16 cellular contexts compared by ENCODE assay signal in the genomic region with DNA sequence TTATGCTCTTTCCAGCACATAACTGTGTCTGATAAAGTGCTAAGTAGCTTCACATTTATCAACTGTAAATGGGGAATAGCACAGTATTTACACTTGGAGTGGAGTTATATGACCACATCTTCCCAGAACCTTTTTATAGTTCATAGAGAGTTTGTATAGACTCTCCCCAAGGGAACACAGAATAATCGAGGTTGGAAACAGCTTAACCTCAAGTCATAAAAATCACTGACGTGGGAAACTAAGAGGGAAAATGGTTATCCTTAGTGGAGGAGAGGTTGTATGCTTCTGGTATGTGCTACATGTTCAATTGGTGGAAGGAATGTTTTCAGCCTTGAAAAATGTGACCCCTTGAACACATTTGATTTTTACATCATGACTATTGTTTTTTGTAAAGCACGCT.
DNase-seq lines count a peak whose midpoint lies in the region; ATAC-seq, FAIRE-seq and TF ChIP-seq lines count a peak whose summit lies in the region.
"Had no signal": no experiment of that assay in that cellular context is flagged by ENCODE, and none has a peak within 500 bp of the region (broad histone marks: within the 10 kb centered on the region; RNA-seq: fewer than 3 reads in every experiment).

No MANE protein-coding gene starts in this region.

- H3K4me3 ChIP-seq in left ventricle myocardium inferior (no peak overlapping the region), psoas muscle (no peak overlapping the region), Caco-2 (ENCODE audit: low read depth, low read length) (no peak overlapping the region)
- H3K4me3 ChIP-seq: BLaER1, GM12878 had no signal

- intact Hi-C loops in left ventricle myocardium inferior (cut with micrococcal nuclease), result no loop called here
- intact Hi-C loops in Right ventricle myocardium inferior (cut with DNase I), result no loop called here
- intact Hi-C loops in psoas muscle (cut with DNase I), result loop anchor here in 1 of 2 donors (5.0 kb wide), 1 partner anchor 76 kb away; no protein-coding TSS in a partner anchor
- intact Hi-C loops in Caco-2 (cut with micrococcal nuclease; ENCODE audit: unreplicated experiment), result no loop called here

- DNase-seq in left ventricle myocardium inferior (no peak), Right ventricle myocardium inferior (ENCODE audit: missing footprints) (no peak), kidney tubule cell (ENCODE audit: low spot score) (peak; percentile 30), psoas muscle (no peak), CD1c-positive myeloid dendritic cell (ENCODE audit: extremely low spot score) (no peak), Caco-2 (no peak), urothelium cell line (ENCODE audit: low spot score) (no peak), NOMO-1 (lab: John Stamatoyannopoulos, UW; ENCODE audit: unreplicated experiment in 2 of 2) (no peak)
- DNase-seq: 8988T; AML-193; CD4-positive, CD25-positive, alpha-beta regulatory T cell; DMS79; HCEC 1CT had no signal

- H3K27ac Mint-ChIP-seq in Caco-2 (ENCODE audit: unreplicated experiment), result no peak overlapping the region
- H3K27ac Mint-ChIP-seq: CD4-positive, CD25-positive, alpha-beta regulatory T cell had no signal

- H3K4me1 ChIP-seq in left ventricle myocardium inferior (no peaks in the 10 kb centered on the region), psoas muscle (peaks cover 38% of the 10 kb centered on the region), Caco-2 (no peaks in the 10 kb centered on the region)

- H3K9me3 ChIP-seq in left ventricle myocardium inferior (replicated peaks) (no peaks in the 10 kb centered on the region), psoas muscle (no peaks in the 10 kb centered on the region), Caco-2 (0 out of 2 replicates have a peak, but pooled peaks cover 3% of the 10 kb centered on the region)
- H3K9me3 ChIP-seq: BLaER1 had no signal

- H3K27me3 ChIP-seq in left ventricle myocardium inferior (ENCODE audit: low read depth), result no peaks in the 10 kb centered on the region
- no peaks in the 10 kb centered on the region for H3K27me3 ChIP-seq in psoas muscle (ENCODE audit: insufficient read depth in 3 of 3, low read length in 2 of 3)
- H3K27me3 ChIP-seq in Caco-2 (replicated peaks; ENCODE audit: control insufficient read depth, insufficient read depth, low read length), result no peaks in the 10 kb centered on the region
- H3K27me3 ChIP-seq: BLaER1 had no signal

- POLR2A ChIA-PET in Caco-2 (lab: Charles Lee), result no interaction called here

- TF ChIP-seq CTCF in left ventricle myocardium inferior (IDR thresholded peaks at IDR 0.05; ENCODE audit: borderline replicate concordance), result no peak
- TF ChIP-seq CTCF in psoas muscle (IDR thresholded peaks at IDR 0.05), result no peak
- TF ChIP-seq CTCF in Caco-2 (IDR thresholded peaks at IDR 0.05; ENCODE audit: insufficient read depth in 1 of 2, low read depth in 1 of 2, low read length in 1 of 2, severe bottlenecking in 1 of 2, unreplicated experiment in 1 of 2), result no peak

- no peaks in the 10 kb centered on the region for H3K36me3 ChIP-seq in left ventricle myocardium inferior
- no peaks in the 10 kb centered on the region for H3K36me3 ChIP-seq in psoas muscle (ENCODE audit: insufficient read depth in 1 of 2, low read depth in 1 of 2)
- H3K36me3 ChIP-seq in Caco-2 (ENCODE audit: control insufficient read depth, insufficient read depth, low read length), result no peaks in the 10 kb centered on the region
- H3K36me3 ChIP-seq: BLaER1 had no signal

- no peak for ATAC-seq in Right ventricle myocardium inferior
- no peak for ATAC-seq in psoas muscle
- ATAC-seq: GM12878 had no signal

- no peaks in the 10 kb centered on the region for H3K36me3 Mint-ChIP-seq in Caco-2 (ENCODE audit: insufficient read depth, unreplicated experiment)
- H3K36me3 Mint-ChIP-seq: CD4-positive, CD25-positive, alpha-beta regulatory T cell had no signal

- 34 to 53% (median 38%) methylated on average over 3 of the region's 3 CpGs for WGBS in psoas muscle, 3 donors

- no peaks in the 10 kb centered on the region for H3K4me1 Mint-ChIP-seq in Caco-2 (ENCODE audit: low read depth, unreplicated experiment)
- H3K4me1 Mint-ChIP-seq: CD4-positive, CD25-positive, alpha-beta regulatory T cell had no signal

- H3K4me3 Mint-ChIP-seq in Caco-2 (ENCODE audit: unreplicated experiment), result no peak overlapping the region
- H3K4me3 Mint-ChIP-seq: CD4-positive, CD25-positive, alpha-beta regulatory T cell had no signal

- no peaks in the 10 kb centered on the region for H3K9me3 Mint-ChIP-seq in Caco-2 (ENCODE audit: unreplicated experiment)

- BruUV-seq in Caco-2 (replicated peaks; lab: Mats Ljungman, UMichigan), result no TSS peak

- H3K27ac ChIP-seq in left ventricle myocardium inferior (replicated peaks), result peak overlapping the region; percentile 43
- peak overlapping the region; percentile 84 for H3K27ac ChIP-seq in psoas muscle
- H3K27ac ChIP-seq: BLaER1 had no signal

- CTCF ChIA-PET in Caco-2 (lab: Charles Lee), result no interaction called here

- peaks cover 22% of the 10 kb centered on the region for H3K27me3 Mint-ChIP-seq in Caco-2 (ENCODE audit: insufficient read depth, unreplicated experiment)
- H3K27me3 Mint-ChIP-seq: CD4-positive, CD25-positive, alpha-beta regulatory T cell had no signal

- no peak for FAIRE-seq in urothelium cell line (lab: Jason Lieb, UNC)
- FAIRE-seq: GM12878, H1 had no signal
